8 cellular contexts compared by ENCODE assay signal in the genomic region with DNA sequence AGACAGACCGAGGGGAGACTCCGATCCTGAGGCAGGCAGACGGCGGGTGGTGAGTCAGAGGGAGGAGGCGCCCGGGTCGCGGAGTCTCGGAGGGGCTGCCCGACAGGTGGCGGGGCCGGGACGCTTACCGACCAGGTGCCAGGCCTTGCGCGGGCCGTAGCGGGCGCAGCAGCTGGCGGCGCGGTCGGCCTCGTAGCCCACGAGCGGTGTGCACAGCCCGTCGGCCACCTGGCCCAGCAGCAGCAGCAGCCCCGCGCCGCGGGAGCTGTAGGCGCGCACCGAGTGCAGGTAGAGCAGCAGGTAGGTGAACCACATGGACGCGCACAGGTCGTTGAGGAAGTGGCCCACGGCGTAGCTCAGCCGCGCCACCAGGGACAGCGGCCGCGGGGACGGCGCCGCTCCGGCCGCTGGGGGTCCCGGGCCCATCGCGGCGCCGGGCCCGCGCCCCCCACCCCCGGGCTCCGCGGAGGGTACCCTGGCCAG. TPM values are rescaled to one million over a fixed set of nuclear protein-coding genes. Genes with fewer than 3 reads are reported as not detected.
DNase-seq lines count a peak whose midpoint lies in the region; ATAC-seq and TF ChIP-seq lines count a peak whose summit lies in the region.

No MANE protein-coding gene starts in this region.

- peaks cover 18% of the 10 kb centered on the region for H3K4me1 Mint-ChIP-seq in mesothelial cell of epicardium
- H3K4me1 Mint-ChIP-seq in stimulated activated effector memory CD8-positive, alpha-beta T cell treated with anti-CD3 and anti-CD28 coated beads, Interleukin-12 subunit alpha, Interleukin-12 subunit beta, amount 100 ng/mL, for 72 hours: peaks cover 44% of the 10 kb centered on the region

- BruUV-seq in A673 (replicated peaks; lab: Mats Ljungman, UMichigan): no TSS peak

- H3K4me3 ChIP-seq in A673 (ENCODE audit: low read depth, low read length, poor library complexity, severe bottlenecking): peak overlapping the region; percentile 92
- peak overlapping the region; percentile 88 for H3K4me3 ChIP-seq in choroid plexus epithelial cell (ENCODE audit: low read depth, low read length)

- H3K27me3 Mint-ChIP-seq in mesothelial cell of epicardium (ENCODE audit: low read depth): no peaks in the 10 kb centered on the region

- H3K27ac ChIP-seq in A673 (ENCODE audit: low read depth, low read length, poor library complexity, severe bottlenecking): peak overlapping the region; percentile 70

- POLR2A ChIA-PET in A673 (lab: Charles Lee; ENCODE audit: low non-redundant PET): no interaction called here

- TF ChIP-seq CTCF in A673 (conservative IDR thresholded peaks at IDR 0.05; ENCODE audit: low read depth, low read length): no peak
- TF ChIP-seq CTCF in choroid plexus epithelial cell (conservative IDR thresholded peaks at IDR 0.05; ENCODE audit: low read depth, low read length): peak; percentile 10
- TF ChIP-seq CTCF in mesothelial cell of epicardium (IDR thresholded peaks at IDR 0.05; ENCODE audit: unreplicated experiment): no peak

- no peaks in the 10 kb centered on the region for H3K36me3 Mint-ChIP-seq in mesothelial cell of epicardium
- peaks cover 19% of the 10 kb centered on the region for H3K36me3 Mint-ChIP-seq in stimulated activated effector memory CD8-positive, alpha-beta T cell treated with anti-CD3 and anti-CD28 coated beads, Interleukin-12 subunit alpha, Interleukin-12 subunit beta, amount 100 ng/mL, for 72 hours

- H3K27me3 ChIP-seq in A673 (replicated peaks; ENCODE audit: insufficient read depth, low read depth, low read length, poor library complexity): no peaks in the 10 kb centered on the region

- H3K4me3 Mint-ChIP-seq in mesothelial cell of epicardium: peak overlapping the region; percentile 84
- peak overlapping the region; percentile 98 for H3K4me3 Mint-ChIP-seq in stimulated activated effector memory CD8-positive, alpha-beta T cell treated with anti-CD3 and anti-CD28 coated beads, Interleukin-12 subunit alpha, Interleukin-12 subunit beta, amount 100 ng/mL, for 72 hours

- H3K36me3 ChIP-seq in A673 (ENCODE audit: insufficient read depth, low read length, poor library complexity, severe bottlenecking): no peaks in the 10 kb centered on the region

- CTCF ChIA-PET in A673 (lab: Charles Lee): interaction anchor here (0.5 to 1.1 kb wide), 2 partner anchors 12 to 124 kb away, joined by 5 read pairs; no protein-coding TSS in a partner anchor

- H3K4me1 ChIP-seq in A673 (ENCODE audit: insufficient read depth, low read length, poor library complexity, severe bottlenecking): peaks cover 16% of the 10 kb centered on the region

- DNase-seq in A673 (ENCODE audit: low spot score) (no peak), HK-2 (ENCODE audit: unreplicated experiment) (peak; percentile 72), choroid plexus epithelial cell (ENCODE audit: low read depth) (peak; percentile 47), mesothelial cell of epicardium (ENCODE audit: low spot score in 2 of 2, unreplicated experiment in 2 of 2) (peak in 1 of 2 experiments; percentile 57), cortex of kidney (lab: John Stamatoyannopoulos, UW) (no peak)
- DNase-seq in stimulated activated effector memory CD8-positive, alpha-beta T cell treated with anti-CD3 and anti-CD28 coated beads, Interleukin-12 subunit alpha, Interleukin-12 subunit beta, amount 100 ng/mL, for 72 hours (ENCODE audit: low spot score in 2 of 2): peak; percentile 43 to 74

- no peaks in the 10 kb centered on the region for H3K9me3 Mint-ChIP-seq in mesothelial cell of epicardium
- no peaks in the 10 kb centered on the region for H3K9me3 Mint-ChIP-seq in stimulated activated effector memory CD8-positive, alpha-beta T cell treated with anti-CD3 and anti-CD28 coated beads, Interleukin-12 subunit alpha, Interleukin-12 subunit beta, amount 100 ng/mL, for 72 hours

- H3K27ac Mint-ChIP-seq in mesothelial cell of epicardium: peak overlapping the region; percentile 66
- peak overlapping the region; percentile 95 for H3K27ac Mint-ChIP-seq in stimulated activated effector memory CD8-positive, alpha-beta T cell treated with anti-CD3 and anti-CD28 coated beads, Interleukin-12 subunit alpha, Interleukin-12 subunit beta, amount 100 ng/mL, for 72 hours

- H3K9me3 ChIP-seq in A673 (ENCODE audit: low read depth, low read length, poor library complexity, severe bottlenecking): no peaks in the 10 kb centered on the region

- intact Hi-C loops in A673 (cut with micrococcal nuclease; ENCODE audit: unreplicated experiment): no loop called here

- peak; percentile 23 for ATAC-seq in GM19025 (IDR thresholded peaks at IDR 0.05; ENCODE audit: low read depth, unreplicated experiment)
- peak; percentile 48 to 51 for ATAC-seq in activated CD4-positive, CD25-positive, alpha-beta regulatory T cell treated with anti-CD3 and anti-CD28 coated beads, Interleukin-2, amount 50 U/mL, for 24 hours
- peak; percentile 57 for ATAC-seq in stimulated activated effector memory CD8-positive, alpha-beta T cell treated with anti-CD3 and anti-CD28 coated beads, Interleukin-12 subunit alpha, Interleukin-12 subunit beta, amount 100 ng/mL, for 72 hours

RNA-seq across cellular contexts. Expression of a gene that starts 0.4 kb away (rescaled TPM):
- 44.7 and 48.2 TPM in 2 replicates for total RNA-seq in A673 (2021)
- 58.3 to 61.1 TPM (median 59.5 TPM) in 3 replicates for total RNA-seq in mesothelial cell of epicardium

RNA-seq across cellular contexts. Expression of a gene that starts 15.7 kb away (rescaled TPM):
- total RNA-seq in A673 (2021) (53.9 and 71.5 TPM in 2 replicates), mesothelial cell of epicardium (89.5 to 94.9 TPM (median 93.9 TPM) in 3 replicates)

RNA-seq across cellular contexts. Expression of a gene that starts 18.0 kb away (rescaled TPM):
- total RNA-seq in A673 (2021) (4.2 and 7.7 TPM in 2 replicates), mesothelial cell of epicardium (2.3 to 3.5 TPM (median 2.6 TPM) in 3 replicates)

RNA-seq across cellular contexts. Expression of a gene that starts 28.3 kb away (rescaled TPM):
- total RNA-seq in A673 (2021) (0.34 and 1.2 TPM in 2 replicates), mesothelial cell of epicardium (0.07 to 0.11 TPM (median 0.09 TPM) in 3 replicates)

RNA-seq across cellular contexts. Expression of a gene that starts 49.7 kb away (rescaled TPM):
- 0.56 and 0.70 TPM in 2 replicates for total RNA-seq in A673 (2021)
- total RNA-seq in mesothelial cell of epicardium: 0.38 to 1.0 TPM (median 0.47 TPM) in 3 replicates

Comparison
In these comparisons a context has a peak if more than half of its experiments do, and no peak if none do; other contexts are left out.
1. DNase-seq: peak in HK-2 (single experiment), choroid plexus epithelial cell (single experiment) and stimulated activated effector memory CD8-positive, alpha-beta T cell treated with anti-CD3 and anti-CD28 coated beads, Interleukin-12 subunit alpha, Interleukin-12 subunit beta, amount 100 ng/mL, for 72 hours (2 of 2); none in A673 (single experiment) and cortex of kidney (single experiment).
2. Peak in every context shown above with its lines, with median percentiles within 50 percentile points of each other: ATAC-seq.